ENCODE assay signal across 8 cellular contexts in genomic region chr5:86880785-86881492, GRCh38.
A peak's percentile ranks its signal among the peaks of the same experiment; 100 is the strongest.
DNase-seq lines count a peak whose midpoint lies in the region; ATAC-seq lines count a peak whose summit lies in the region.

No MANE protein-coding gene starts in this region.

- CTCF ChIA-PET in activated CD4-positive, alpha-beta T cell treated with anti-CD3 and anti-CD28 coated beads, Interleukin-2, amount 10 ng/mL, durations not matched to agents 7 days and 5 days (lab: Charles Lee) = interaction anchor here (0.8 to 2.2 kb wide), 4 partner anchors 15 to 89 kb away, joined by 3 to 9 read pairs (median 4); no protein-coding TSS in a partner anchor

- in situ Hi-C loops in Caki2 (cut with HindIII; ENCODE audit: low pct_unique_long_range_greater_than_20kb, low sequenced_read_pairs) = no loop called here

- no peak overlapping the region for H3K4me3 Mint-ChIP-seq in activated CD4-positive, alpha-beta T cell treated with anti-CD3 and anti-CD28 coated beads, Interleukin-2, amount 10 ng/mL, durations not matched to agents 7 days and 5 days
- H3K4me3 Mint-ChIP-seq in natural killer cell treated with Interleukin-12 subunit alpha and Interleukin-12 subunit beta and Interleukin-15 and Interleukin-18, amount 100 ng/mL, for 72 hours = no peak overlapping the region

- no peaks in the 10 kb centered on the region for H3K9me3 Mint-ChIP-seq in activated CD4-positive, alpha-beta T cell treated with anti-CD3 and anti-CD28 coated beads, Interleukin-2, amount 10 ng/mL, durations not matched to agents 7 days and 5 days
- no peaks in the 10 kb centered on the region for H3K9me3 Mint-ChIP-seq in natural killer cell treated with Interleukin-12 subunit alpha and Interleukin-12 subunit beta and Interleukin-15 and Interleukin-18, amount 100 ng/mL, for 72 hours

- no peaks in the 10 kb centered on the region for H3K36me3 Mint-ChIP-seq in activated CD4-positive, alpha-beta T cell treated with anti-CD3 and anti-CD28 coated beads, Interleukin-2, amount 10 ng/mL, durations not matched to agents 7 days and 5 days (ENCODE audit: low read depth)
- H3K36me3 Mint-ChIP-seq in natural killer cell treated with Interleukin-12 subunit alpha and Interleukin-12 subunit beta and Interleukin-15 and Interleukin-18, amount 100 ng/mL, for 72 hours = no peaks in the 10 kb centered on the region

- H3K27ac Mint-ChIP-seq in activated CD4-positive, alpha-beta T cell treated with anti-CD3 and anti-CD28 coated beads, Interleukin-2, amount 10 ng/mL, durations not matched to agents 7 days and 5 days = no peak overlapping the region
- no peak overlapping the region for H3K27ac Mint-ChIP-seq in natural killer cell treated with Interleukin-12 subunit alpha and Interleukin-12 subunit beta and Interleukin-15 and Interleukin-18, amount 100 ng/mL, for 72 hours

- no peaks in the 10 kb centered on the region for H3K4me1 Mint-ChIP-seq in activated CD4-positive, alpha-beta T cell treated with anti-CD3 and anti-CD28 coated beads, Interleukin-2, amount 10 ng/mL, durations not matched to agents 7 days and 5 days
- H3K4me1 Mint-ChIP-seq in natural killer cell treated with Interleukin-12 subunit alpha and Interleukin-12 subunit beta and Interleukin-15 and Interleukin-18, amount 100 ng/mL, for 72 hours (ENCODE audit: low read depth in 2 of 2) = no peaks in the 10 kb centered on the region

- ATAC-seq in GM19351 (IDR thresholded peaks at IDR 0.05; ENCODE audit: unreplicated experiment) (peak; percentile 98), HG03280 (IDR thresholded peaks at IDR 0.05; ENCODE audit: unreplicated experiment) (peak; percentile 89)
- ATAC-seq in natural killer cell treated with Interleukin-12 subunit alpha and Interleukin-12 subunit beta and Interleukin-15 and Interleukin-18, amount 100 ng/mL, for 72 hours = peak; percentile 65 to 71

- peaks cover 5% of the 10 kb centered on the region for H3K27me3 Mint-ChIP-seq in activated CD4-positive, alpha-beta T cell treated with anti-CD3 and anti-CD28 coated beads, Interleukin-2, amount 10 ng/mL, durations not matched to agents 7 days and 5 days
- peaks cover 12 to 15% of the 10 kb centered on the region in 2 donors for H3K27me3 Mint-ChIP-seq in natural killer cell treated with Interleukin-12 subunit alpha and Interleukin-12 subunit beta and Interleukin-15 and Interleukin-18, amount 100 ng/mL, for 72 hours

- peak; percentile 54 for DNase-seq in Caki2 (ENCODE audit: low read depth)
- DNase-seq in NCI-H446 (lab: John Stamatoyannopoulos, UW) = peak; percentile 42 to 85
- DNase-seq in activated CD4-positive, alpha-beta T cell treated with anti-CD3 and anti-CD28 coated beads, Interleukin-2, amount 10 ng/mL, durations not matched to agents 7 days and 5 days = peak; percentile 52
- peak; percentile 75 for DNase-seq in fibroblast of gingiva (ENCODE audit: low read depth)
- no peak for DNase-seq in natural killer cell treated with Interleukin-12 subunit alpha and Interleukin-12 subunit beta and Interleukin-15 and Interleukin-18, amount 100 ng/mL, for 72 hours (ENCODE audit: low spot score)
- DNase-seq in KG1 (lab: John Stamatoyannopoulos, UW) = no peak

- POLR2A ChIA-PET in activated CD4-positive, alpha-beta T cell treated with anti-CD3 and anti-CD28 coated beads, Interleukin-2, amount 10 ng/mL, durations not matched to agents 7 days and 5 days (lab: Charles Lee) = no interaction called here

Comparison
In these comparisons a context has a peak if more than half of its experiments do, and no peak if none do; other contexts are left out.
1. DNase-seq: peak in Caki2 (single experiment), NCI-H446 (2 of 2), activated CD4-positive, alpha-beta T cell treated with anti-CD3 and anti-CD28 coated beads, Interleukin-2, amount 10 ng/mL, durations not matched to agents 7 days and 5 days (single experiment) and fibroblast of gingiva (single experiment); none in natural killer cell treated with Interleukin-12 subunit alpha and Interleukin-12 subunit beta and Interleukin-15 and Interleukin-18, amount 100 ng/mL, for 72 hours (single experiment) and KG1 (single experiment).
2. Peak in every context shown above with its lines, with median percentiles within 50 percentile points of each other: ATAC-seq.